9 cellular contexts compared by ENCODE assay signal in the genomic region with DNA sequence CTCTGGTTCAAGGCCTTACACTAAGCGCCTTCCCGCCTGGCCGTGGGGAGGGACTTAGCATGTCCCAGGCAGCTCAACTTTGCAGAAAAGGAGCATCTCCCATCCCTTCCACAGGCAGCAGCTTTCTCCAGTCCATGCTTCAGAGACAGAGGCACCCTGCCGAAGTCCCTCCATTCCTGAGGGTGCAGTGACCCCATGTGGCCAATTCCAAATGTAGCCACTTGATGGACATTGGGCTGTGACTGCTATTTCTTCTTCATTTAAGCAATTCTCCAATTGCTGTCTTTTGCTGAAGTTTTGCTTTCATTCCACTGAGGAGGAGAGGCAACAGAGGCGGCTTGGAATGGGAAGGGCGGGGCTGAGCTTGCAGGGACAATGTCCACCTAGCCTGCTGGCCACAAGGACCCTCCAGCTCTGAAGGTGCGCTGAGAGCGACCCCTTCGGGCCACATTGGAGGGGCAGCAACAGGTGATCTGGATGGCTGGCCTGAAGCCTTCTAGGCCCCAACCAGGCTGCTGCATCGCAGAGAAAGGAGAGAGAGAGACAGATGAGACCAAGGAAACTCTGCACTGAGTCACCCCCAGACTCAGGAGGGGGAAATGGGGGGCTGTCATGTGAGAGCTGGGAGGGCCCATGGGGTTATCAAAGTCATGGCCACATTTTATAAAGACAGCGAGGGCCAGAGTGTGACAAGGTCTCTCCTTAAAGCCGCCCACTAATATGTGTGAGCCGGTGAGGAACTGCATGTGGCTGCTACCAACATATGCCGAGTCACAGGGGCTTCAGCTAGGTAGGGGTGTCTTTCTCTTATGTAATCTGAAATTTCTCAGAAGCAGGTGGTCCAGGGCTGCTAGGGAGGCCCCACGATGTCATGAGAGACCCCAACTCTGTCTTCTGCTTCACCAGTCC.
A peak's percentile ranks its signal among the peaks of the same experiment; 100 is the strongest.
DNase-seq lines count a peak whose midpoint lies in the region; ATAC-seq lines count a peak whose summit lies in the region.
"Had no signal": no experiment of that assay in that cellular context is flagged by ENCODE, and none has a peak within 500 bp of the region (broad histone marks: within the 10 kb centered on the region; RNA-seq: fewer than 3 reads in every experiment).

No MANE protein-coding gene starts in this region.

- no peak overlapping the region for H2BK5ac ChIP-seq in mesenchymal stem cell (ENCODE audit: low read depth, low read length, poor library complexity, severe bottlenecking)

- no peak overlapping the region for H2AFZ ChIP-seq in mesenchymal stem cell (ENCODE audit: low read depth, low read length)

- no peak overlapping the region for H3K9ac ChIP-seq in mesenchymal stem cell (ENCODE audit: low read length)
- H3K9ac ChIP-seq: BLaER1 treated with 17β-estradiol and CSF1 and Interleukin-3, amounts not matched to agents 10 nM and 100 nM had no signal

- H3K14ac ChIP-seq in mesenchymal stem cell (ENCODE audit: low read length in 2 of 2) = no peak overlapping the region

- H3K18ac ChIP-seq in mesenchymal stem cell (ENCODE audit: low read depth in 1 of 2, low read length in 2 of 2) = no peak overlapping the region

- H3K27me3 ChIP-seq in SJSA1 (replicated peaks) (no peaks in the 10 kb centered on the region), mesenchymal stem cell (ENCODE audit: control insufficient read depth in 1 of 2, insufficient read depth in 1 of 2, low read length in 2 of 2) (peaks cover 0 to 32% of the 10 kb centered on the region in 2 experiments)
- H3K27me3 ChIP-seq: BLaER1 treated with 17β-estradiol and CSF1 and Interleukin-3, amounts not matched to agents 10 nM and 100 nM had no signal

- 69% methylated on average over 15 of the region's 15 CpGs for WGBS in mesenchymal stem cell

- H2BK12ac ChIP-seq in mesenchymal stem cell (ENCODE audit: low read length in 2 of 2) = no peak overlapping the region

- peak overlapping the region; percentile 49 for H2AK5ac ChIP-seq in mesenchymal stem cell (ENCODE audit: low read length, severe bottlenecking)

- no peak overlapping the region for H3K4me2 ChIP-seq in mesenchymal stem cell (ENCODE audit: low read length, poor library complexity, severe bottlenecking)

- H3K27ac ChIP-seq in SJSA1 (no peak overlapping the region), mesenchymal stem cell (ENCODE audit: low read length, poor library complexity, severe bottlenecking) (no peak overlapping the region)
- H3K27ac ChIP-seq: BLaER1 treated with 17β-estradiol and CSF1 and Interleukin-3, amounts not matched to agents 10 nM and 100 nM had no signal

- H3K9me3 ChIP-seq in SJSA1 (replicated peaks) = 0 out of 2 replicates have a peak, but pooled peaks cover 3% of the 10 kb centered on the region
- H3K9me3 ChIP-seq in mesenchymal stem cell (ENCODE audit: control insufficient read depth, low read length) = no peaks in the 10 kb centered on the region

- no peak overlapping the region for H4K91ac ChIP-seq in mesenchymal stem cell (ENCODE audit: low read length)

- H4K8ac ChIP-seq in mesenchymal stem cell (ENCODE audit: low read length) = peak overlapping the region; percentile 61

- no peak overlapping the region for H2BK15ac ChIP-seq in mesenchymal stem cell (ENCODE audit: low read depth, poor library complexity, severe bottlenecking)

- H3K36me3 ChIP-seq in SJSA1 (no peaks in the 10 kb centered on the region), mesenchymal stem cell (ENCODE audit: control insufficient read depth in 1 of 2, insufficient read depth in 2 of 2, low read depth in 1 of 2, low read length in 2 of 2) (peaks cover 0 to 2% of the 10 kb centered on the region in 2 experiments)
- H3K36me3 ChIP-seq: BLaER1 treated with 17β-estradiol and CSF1 and Interleukin-3, amounts not matched to agents 10 nM and 100 nM had no signal

- no peak overlapping the region for H3K23ac ChIP-seq in mesenchymal stem cell (ENCODE audit: low read length in 2 of 2)

- peak overlapping the region in 1 of 2 experiments; percentile 18 for H3K4ac ChIP-seq in mesenchymal stem cell (ENCODE audit: low read depth in 1 of 2, low read length in 2 of 2)

- DNase-seq in NCI-H2081 (lab: John Stamatoyannopoulos, UW) = peak; percentile 63 to 72
- DNase-seq in NCI-H2081 treated with DMSO at 0.1 percent for 48 hours (lab: John Stamatoyannopoulos, UW) = no peak
- DNase-seq in HuH-7.5 (ENCODE audit: low spot score) = peak; percentile 61
- DNase-seq in SJSA1 (ENCODE audit: low read depth in 1 of 2, low spot score in 2 of 2) = peak; percentile 12 to 47
- DNase-seq in epidermal melanocyte (ENCODE audit: insufficient read length, low spot score) = peak; percentile 66
- peak; percentile 82 for DNase-seq in mesenchymal stem cell

- H3K4me1 ChIP-seq in SJSA1 (replicated peaks) = no peaks in the 10 kb centered on the region
- peaks cover 13% of the 10 kb centered on the region for H3K4me1 ChIP-seq in mesenchymal stem cell (ENCODE audit: control insufficient read depth, insufficient read depth, low read depth, low read length)

- ATAC-seq in GM18502 (IDR thresholded peaks at IDR 0.05; ENCODE audit: poor library complexity, unreplicated experiment) (no peak), GM18867 (IDR thresholded peaks at IDR 0.05; ENCODE audit: unreplicated experiment) (no peak)

- H3K4me3 ChIP-seq in SJSA1 (no peak overlapping the region), mesenchymal stem cell (ENCODE audit: insufficient read depth in 1 of 2, low read depth in 1 of 2, low read length in 2 of 2) (no peak overlapping the region)
- H3K4me3 ChIP-seq: BLaER1 treated with 17β-estradiol and CSF1 and Interleukin-3, amounts not matched to agents 10 nM and 100 nM had no signal

- no peak overlapping the region for H2BK120ac ChIP-seq in mesenchymal stem cell (ENCODE audit: low read depth, low read length)

- H3K79me1 ChIP-seq in mesenchymal stem cell (replicated peaks; ENCODE audit: low read length, poor library complexity, severe bottlenecking) = no peaks in the 10 kb centered on the region
